In genomic region chr4:36064147-36064546, GRCh38 we compare ENCODE assay signal across 31 cellular contexts.
DNase-seq lines count a peak whose midpoint lies in the region; ATAC-seq, FAIRE-seq and TF ChIP-seq lines count a peak whose summit lies in the region.
"Had no signal": no experiment of that assay in that cellular context is flagged by ENCODE, and none has a peak within 500 bp of the region (broad histone marks: within the 10 kb centered on the region; RNA-seq: fewer than 3 reads in every experiment).

No MANE protein-coding gene starts in this region.

- DNase-seq in RWPE2 (ENCODE audit: low spot score) (no peak), endodermal cell (peak; percentile 55), left lung (no peak), small intestine (peak; percentile 30), NCI-H510A (lab: John Stamatoyannopoulos, UW) (no peak), ACHN (no peak)
- DNase-seq: activated CD4-positive, alpha-beta T cell treated with anti-CD3 and anti-CD28 coated beads for 48 hours; cortex of kidney; effector memory CD8-positive, alpha-beta T cell; IMR-90; left ventricle myocardium inferior; MV-4-11; naive B cell; NCI-H1436 treated with DMSO at 0.1 percent for 48 hours; NCI-H2081 treated with DMSO at 0.1 percent for 48 hours; NCI-H2227 treated with DMSO at 0.1 percent for 48 hours; nucleus accumbens; psoas muscle; sigmoid colon; SJCRH30; stimulated activated CD4-positive, alpha-beta T cell treated with anti-CD3 and anti-CD28 coated beads, Interleukin-4, amount 100 ng/mL, for 4 hours; SW 1271; T-helper 9 cell; transverse colon; WERI-Rb-1 had no signal

- no peaks in the 10 kb centered on the region for H3K9me3 ChIP-seq in RWPE2 (ENCODE audit: severe bottlenecking)
- no peaks in the 10 kb centered on the region for H3K9me3 ChIP-seq in endodermal cell (ENCODE audit: control insufficient read depth, low read length)
- no peaks in the 10 kb centered on the region for H3K9me3 ChIP-seq in left lung
- no peaks in the 10 kb centered on the region for H3K9me3 ChIP-seq in small intestine (ENCODE audit: control insufficient read depth, low read depth)
- H3K9me3 ChIP-seq: BLaER1, left ventricle myocardium inferior, psoas muscle, sigmoid colon, SJCRH30, transverse colon had no signal

- H3K9ac ChIP-seq in endodermal cell (ENCODE audit: extremely low read depth, low read length, poor library complexity, severe bottlenecking) = no peak overlapping the region
- H3K9ac ChIP-seq: BLaER1 had no signal

- H3K36me3 Mint-ChIP-seq in endodermal cell (ENCODE audit: low read depth) = no peaks in the 10 kb centered on the region

- no peak for FAIRE-seq in small intestine (lab: Jason Lieb, UNC)
- FAIRE-seq: frontal cortex had no signal

- no peaks in the 10 kb centered on the region for H3K27me3 ChIP-seq in RWPE2 (ENCODE audit: insufficient read depth, poor library complexity, severe bottlenecking)
- H3K27me3 ChIP-seq in endodermal cell (ENCODE audit: control insufficient read depth, insufficient read depth, low read length, poor library complexity, severe bottlenecking) = no peaks in the 10 kb centered on the region
- H3K27me3 ChIP-seq in left lung = no peaks in the 10 kb centered on the region
- no peaks in the 10 kb centered on the region for H3K27me3 ChIP-seq in small intestine (ENCODE audit: control insufficient read depth in 2 of 2, insufficient read depth in 2 of 2, low read length in 2 of 2)
- H3K27me3 ChIP-seq: BLaER1, sigmoid colon, SJCRH30, transverse colon had no signal

- intact Hi-C loops in left lung (cut with DNase I) = no loop called here

- H3K4me1 ChIP-seq in RWPE2 (ENCODE audit: insufficient read depth, poor library complexity, severe bottlenecking) (no peaks in the 10 kb centered on the region), endodermal cell (ENCODE audit: control insufficient read depth, insufficient read depth, low read length) (no peaks in the 10 kb centered on the region), left lung (no peaks in the 10 kb centered on the region), small intestine (ENCODE audit: control insufficient read depth in 2 of 2, insufficient read depth in 1 of 2, low read depth in 1 of 2, low read length in 1 of 2) (no peaks in the 10 kb centered on the region)
- H3K4me1 ChIP-seq: left ventricle myocardium inferior, psoas muscle, sigmoid colon, SJCRH30, transverse colon had no signal

- H3K4me1 Mint-ChIP-seq in endodermal cell = peaks cover 9% of the 10 kb centered on the region
- H3K4me1 Mint-ChIP-seq: activated naive CD4-positive, alpha-beta T cell treated with anti-CD3 and anti-CD28 coated beads, Interleukin-2, amount 50 U/mL, for 24 hours; mesothelial cell of epicardium; naive B cell had no signal

- TF ChIP-seq CTCF in RWPE2 (IDR thresholded peaks at IDR 0.05; ENCODE audit: poor library complexity, severe bottlenecking) (no peak), endodermal cell (conservative IDR thresholded peaks at IDR 0.05) (no peak), left lung (IDR thresholded peaks at IDR 0.05) (no peak)

- H3K4me3 Mint-ChIP-seq in endodermal cell = no peak overlapping the region
- H3K4me3 Mint-ChIP-seq: activated naive CD4-positive, alpha-beta T cell treated with anti-CD3 and anti-CD28 coated beads, Interleukin-2, amount 50 U/mL, for 24 hours; effector memory CD8-positive, alpha-beta T cell; mesothelial cell of epicardium had no signal

- ATAC-seq in RWPE2 (ENCODE audit: low read depth) (peak; percentile 67; the same call in 2 of the 3 replicates), left lung (peak; percentile 46), GM18519 (IDR thresholded peaks at IDR 0.05; ENCODE audit: low FRiP score, unreplicated experiment) (no peak)
- ATAC-seq: effector memory CD8-positive, alpha-beta T cell; psoas muscle had no signal

- H3K27ac ChIP-seq in RWPE2 (ENCODE audit: poor library complexity, severe bottlenecking) (no peak overlapping the region), endodermal cell (ENCODE audit: low read depth, low read length) (no peak overlapping the region), left lung (no peak overlapping the region), small intestine (ENCODE audit: low read depth in 1 of 2, low read length in 1 of 2) (no peak overlapping the region)
- H3K27ac ChIP-seq: BLaER1, left ventricle myocardium inferior, psoas muscle, sigmoid colon, SJCRH30, transverse colon, WERI-Rb-1 had no signal

- H3K9me3 Mint-ChIP-seq in endodermal cell = no peaks in the 10 kb centered on the region
- H3K9me3 Mint-ChIP-seq: effector memory CD8-positive, alpha-beta T cell had no signal

- H3K27me3 Mint-ChIP-seq in endodermal cell (ENCODE audit: insufficient read depth) = no peaks in the 10 kb centered on the region
- H3K27me3 Mint-ChIP-seq: activated naive CD4-positive, alpha-beta T cell treated with anti-CD3 and anti-CD28 coated beads, Interleukin-2, amount 50 U/mL, for 24 hours; effector memory CD8-positive, alpha-beta T cell; naive B cell had no signal

- H3K4me3 ChIP-seq in RWPE2 (ENCODE audit: severe bottlenecking) = no peak overlapping the region
- no peak overlapping the region for H3K4me3 ChIP-seq in endodermal cell (ENCODE audit: low read length)
- no peak overlapping the region for H3K4me3 ChIP-seq in left lung
- H3K4me3 ChIP-seq in small intestine (ENCODE audit: low read depth in 1 of 2, low read length in 2 of 2) = no peak overlapping the region
- H3K4me3 ChIP-seq: BLaER1, left ventricle myocardium inferior, psoas muscle, sigmoid colon, SJCRH30, transverse colon had no signal

- in situ Hi-C loops in ACHN (cut with HindIII; ENCODE audit: low pct_ligation_motif_present, low pct_unique_long_range_greater_than_20kb, low sequenced_read_pairs) = no loop called here

- H3K36me3 ChIP-seq in RWPE2 (ENCODE audit: low read depth) (no peaks in the 10 kb centered on the region), endodermal cell (ENCODE audit: control insufficient read depth, insufficient read depth, low read length) (no peaks in the 10 kb centered on the region), left lung (peaks cover 0 to 30% of the 10 kb centered on the region in 2 donors), small intestine (ENCODE audit: control insufficient read depth in 2 of 2, insufficient read depth in 2 of 2, low read length in 2 of 2) (peaks cover 0 to 8% of the 10 kb centered on the region in 2 donors)
- H3K36me3 ChIP-seq: left ventricle myocardium inferior, sigmoid colon, SJCRH30, transverse colon, WERI-Rb-1 had no signal

- no peak overlapping the region for H3K27ac Mint-ChIP-seq in endodermal cell
- H3K27ac Mint-ChIP-seq: activated T-helper 2 cell treated with anti-CD3 and anti-CD28 coated beads, Interferon-gamma antibody, Interleukin-2, Interleukin-4, amounts not matched to agents 10 μg/mL and 5 μg/mL and 100 μg/mL, durations not matched to agents 14 hours and 24 hours and 36 hours; mesothelial cell of epicardium had no signal

Comparison
In these comparisons a context has a peak if more than half of its experiments do, and no peak if none do; other contexts are left out.
1. DNase-seq: peak in endodermal cell (single experiment) and small intestine (single experiment); none in RWPE2 (single experiment), left lung (0 of 2), NCI-H510A (single experiment) and ACHN (single experiment).